In genomic region chr7:1951600-1951999, GRCh38 we compare ENCODE assay signal across 18 cellular contexts.
DNase-seq lines count a peak whose midpoint lies in the region; ATAC-seq and TF ChIP-seq lines count a peak whose summit lies in the region.
"Had no signal": no experiment of that assay in that cellular context is flagged by ENCODE, and none has a peak within 500 bp of the region (broad histone marks: within the 10 kb centered on the region; RNA-seq: fewer than 3 reads in every experiment).

No MANE protein-coding gene starts in this region.

- ATAC-seq in CD4-positive, CD25-positive, alpha-beta regulatory T cell (ENCODE audit: low read depth in 2 of 2) = peak in 1 of 2 donors; percentile 2
- ATAC-seq in central memory CD8-positive, alpha-beta T cell (replicated peaks; ENCODE audit: extremely low read depth, poor library complexity, severe bottlenecking) = no peak
- no peak for ATAC-seq in GM19351 (IDR thresholded peaks at IDR 0.05; ENCODE audit: unreplicated experiment)

- peaks cover 21% of the 10 kb centered on the region for H3K4me1 Mint-ChIP-seq in activated CD4-positive, alpha-beta T cell treated with anti-CD3 and anti-CD28 coated beads, Interleukin-2, amount 10 ng/mL, durations not matched to agents 7 days and 5 days
- peaks cover 0 to 22% (median 7%) of the 10 kb centered on the region in 4 donors for H3K4me1 Mint-ChIP-seq in CD4-positive, CD25-positive, alpha-beta regulatory T cell
- peaks cover 26% of the 10 kb centered on the region for H3K4me1 Mint-ChIP-seq in central memory CD8-positive, alpha-beta T cell
- peaks cover 8% of the 10 kb centered on the region for H3K4me1 Mint-ChIP-seq in nephron progenitor cell

- H3K4me3 Mint-ChIP-seq in activated CD4-positive, alpha-beta T cell treated with anti-CD3 and anti-CD28 coated beads, Interleukin-2, amount 10 ng/mL, durations not matched to agents 7 days and 5 days = no peak overlapping the region
- peak overlapping the region in 3 of 4 donors; percentile 47 to 67 (median 49) for H3K4me3 Mint-ChIP-seq in CD4-positive, CD25-positive, alpha-beta regulatory T cell
- peak overlapping the region; percentile 47 for H3K4me3 Mint-ChIP-seq in central memory CD8-positive, alpha-beta T cell
- no peak overlapping the region for H3K4me3 Mint-ChIP-seq in nephron progenitor cell
- H3K4me3 Mint-ChIP-seq: neural progenitor cell had no signal

- H3K27ac ChIP-seq in CD4-positive, CD25-positive, alpha-beta regulatory T cell (ENCODE audit: insufficient read depth, low read length, poor library complexity, severe bottlenecking) = peak overlapping the region; percentile 47
- no peak overlapping the region for H3K27ac ChIP-seq in SJCRH30
- H3K27ac ChIP-seq: adrenal gland, neural progenitor cell, prostate gland, thoracic aorta had no signal

- no peak for TF ChIP-seq CTCF in nephron progenitor cell (IDR thresholded peaks at IDR 0.05)

- DNase-seq in activated CD4-positive, alpha-beta T cell treated with anti-CD3 and anti-CD28 coated beads, Interleukin-2, amount 10 ng/mL, durations not matched to agents 7 days and 5 days = no peak
- no peak for DNase-seq in activated CD4-positive, alpha-beta T cell treated with anti-CD3 and anti-CD28 coated beads, Interleukin-2, amount 50 U/mL, for 1 hour
- DNase-seq in CD4-positive, CD25-positive, alpha-beta regulatory T cell = no peak
- DNase-seq in central memory CD8-positive, alpha-beta T cell (ENCODE audit: low spot score in 2 of 2) = no peak
- DNase-seq in nephron progenitor cell = no peak
- no peak for DNase-seq in NCI-H1436 treated with DMSO at 0.1 percent for 48 hours (lab: John Stamatoyannopoulos, UW)
- no peak for DNase-seq in SJCRH30
- DNase-seq: 8988T; activated CD8-positive, alpha-beta memory T cell treated with anti-CD3 and anti-CD28 coated beads, Interleukin-2, amount 50 U/mL, for 48 hours; activated effector memory CD4-positive, alpha-beta T cell treated with anti-CD3 and anti-CD28 coated beads, Interleukin-2, amount 50 U/mL, for 16 hours; AML-193; cortex of kidney; NCI-H187 had no signal

- H3K4me1 ChIP-seq in CD4-positive, CD25-positive, alpha-beta regulatory T cell (ENCODE audit: control insufficient read depth, insufficient read depth, low read length, poor library complexity, severe bottlenecking) = peaks cover 19% of the 10 kb centered on the region
- H3K4me1 ChIP-seq in SJCRH30 = peaks cover 8% of the 10 kb centered on the region; the same call in 1 of the 2 replicates
- H3K4me1 ChIP-seq: adrenal gland, neural progenitor cell, prostate gland had no signal

- H3K27me3 Mint-ChIP-seq in activated CD4-positive, alpha-beta T cell treated with anti-CD3 and anti-CD28 coated beads, Interleukin-2, amount 10 ng/mL, durations not matched to agents 7 days and 5 days = no peaks in the 10 kb centered on the region
- no peaks in the 10 kb centered on the region for H3K27me3 Mint-ChIP-seq in CD4-positive, CD25-positive, alpha-beta regulatory T cell
- no peaks in the 10 kb centered on the region for H3K27me3 Mint-ChIP-seq in central memory CD8-positive, alpha-beta T cell
- H3K27me3 Mint-ChIP-seq in nephron progenitor cell (ENCODE audit: low read depth, poor library complexity) = no peaks in the 10 kb centered on the region

- no peaks in the 10 kb centered on the region for H3K36me3 ChIP-seq in CD4-positive, CD25-positive, alpha-beta regulatory T cell (ENCODE audit: control insufficient read depth, insufficient read depth, low read length)
- no peaks in the 10 kb centered on the region for H3K36me3 ChIP-seq in SJCRH30
- H3K36me3 ChIP-seq: adrenal gland, neural progenitor cell, prostate gland, thoracic aorta had no signal

- no peaks in the 10 kb centered on the region for H3K9me3 ChIP-seq in CD4-positive, CD25-positive, alpha-beta regulatory T cell (ENCODE audit: control insufficient read depth in 2 of 2, low read length in 2 of 2)
- no peaks in the 10 kb centered on the region for H3K9me3 ChIP-seq in SJCRH30 (replicated peaks)
- H3K9me3 ChIP-seq: adrenal gland, prostate gland, thoracic aorta had no signal

- peak overlapping the region; percentile 87 for H3K27ac Mint-ChIP-seq in activated CD4-positive, alpha-beta T cell treated with anti-CD3 and anti-CD28 coated beads, Interleukin-2, amount 10 ng/mL, durations not matched to agents 7 days and 5 days
- peak overlapping the region; percentile 90 to 96 (median 91) for H3K27ac Mint-ChIP-seq in CD4-positive, CD25-positive, alpha-beta regulatory T cell
- no peak overlapping the region for H3K27ac Mint-ChIP-seq in central memory CD8-positive, alpha-beta T cell (ENCODE audit: low read depth)
- H3K27ac Mint-ChIP-seq in nephron progenitor cell = peak overlapping the region; percentile 66
- H3K27ac Mint-ChIP-seq: neural progenitor cell had no signal

- no peak overlapping the region for H3K4me3 ChIP-seq in CD4-positive, CD25-positive, alpha-beta regulatory T cell (ENCODE audit: low read depth, low read length)
- no peak overlapping the region for H3K4me3 ChIP-seq in SJCRH30
- H3K4me3 ChIP-seq: adrenal gland, neural progenitor cell, prostate gland, thoracic aorta had no signal

- H3K36me3 Mint-ChIP-seq in activated CD4-positive, alpha-beta T cell treated with anti-CD3 and anti-CD28 coated beads, Interleukin-2, amount 10 ng/mL, durations not matched to agents 7 days and 5 days (ENCODE audit: low read depth) = peaks cover 4% of the 10 kb centered on the region
- H3K36me3 Mint-ChIP-seq in CD4-positive, CD25-positive, alpha-beta regulatory T cell = peaks cover 3% of the 10 kb centered on the region
- peaks cover 6% of the 10 kb centered on the region for H3K36me3 Mint-ChIP-seq in central memory CD8-positive, alpha-beta T cell (ENCODE audit: insufficient read depth)
- H3K36me3 Mint-ChIP-seq in nephron progenitor cell (ENCODE audit: low read depth) = no peaks in the 10 kb centered on the region
- H3K36me3 Mint-ChIP-seq: neural progenitor cell had no signal

- CTCF ChIA-PET in activated CD4-positive, alpha-beta T cell treated with anti-CD3 and anti-CD28 coated beads, Interleukin-2, amount 10 ng/mL, durations not matched to agents 7 days and 5 days (lab: Charles Lee) = no interaction called here

- POLR2A ChIA-PET in activated CD4-positive, alpha-beta T cell treated with anti-CD3 and anti-CD28 coated beads, Interleukin-2, amount 10 ng/mL, durations not matched to agents 7 days and 5 days (lab: Charles Lee) = no interaction called here

- H3K27me3 ChIP-seq in CD4-positive, CD25-positive, alpha-beta regulatory T cell (ENCODE audit: control insufficient read depth, insufficient read depth, low read length) = no peaks in the 10 kb centered on the region
- no peaks in the 10 kb centered on the region for H3K27me3 ChIP-seq in SJCRH30
- H3K27me3 ChIP-seq: adrenal gland, neural progenitor cell had no signal

- H3K9me3 Mint-ChIP-seq in activated CD4-positive, alpha-beta T cell treated with anti-CD3 and anti-CD28 coated beads, Interleukin-2, amount 10 ng/mL, durations not matched to agents 7 days and 5 days = no peaks in the 10 kb centered on the region
- H3K9me3 Mint-ChIP-seq in CD4-positive, CD25-positive, alpha-beta regulatory T cell = no peaks in the 10 kb centered on the region
- H3K9me3 Mint-ChIP-seq in central memory CD8-positive, alpha-beta T cell = no peaks in the 10 kb centered on the region
- no peaks in the 10 kb centered on the region for H3K9me3 Mint-ChIP-seq in nephron progenitor cell
- H3K9me3 Mint-ChIP-seq: neural progenitor cell had no signal

Comparison
In these comparisons a context has a peak if more than half of its experiments do, and no peak if none do; other contexts are left out.
1. H3K4me3 Mint-ChIP-seq: peak in CD4-positive, CD25-positive, alpha-beta regulatory T cell (3 of 4) and central memory CD8-positive, alpha-beta T cell (single experiment); none in activated CD4-positive, alpha-beta T cell treated with anti-CD3 and anti-CD28 coated beads, Interleukin-2, amount 10 ng/mL, durations not matched to agents 7 days and 5 days (single experiment) and nephron progenitor cell (single experiment).